Comparison of ENCODE assay signal across 28 cellular contexts in the genomic region with DNA sequence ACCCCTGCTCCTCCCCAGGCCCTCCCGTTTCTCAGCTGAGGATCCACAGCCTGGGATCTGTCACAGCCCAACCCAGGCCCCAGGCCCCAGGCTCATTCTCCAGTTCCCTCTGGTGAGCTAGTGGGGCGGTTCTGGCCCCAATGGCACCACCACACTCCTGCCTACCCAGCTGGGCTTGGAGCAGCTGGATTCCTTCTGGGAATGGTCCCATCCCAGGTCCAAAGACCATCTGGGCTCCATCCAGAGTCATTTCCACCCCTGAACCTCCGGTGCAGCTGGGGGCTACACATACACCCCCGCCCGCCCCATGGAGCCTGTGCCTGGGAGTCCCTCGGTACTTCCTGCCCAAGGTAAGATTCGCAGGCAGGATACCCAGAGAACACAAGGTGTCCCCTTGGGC.
"Had no signal": no experiment of that assay in that cellular context is flagged by ENCODE, and none has a peak within 500 bp of the region (broad histone marks: within the 10 kb centered on the region; RNA-seq: fewer than 3 reads in every experiment).

No MANE protein-coding gene starts in this region.

- H3K27me3 ChIP-seq: sigmoid colon, tibial nerve had no signal

- H3K27ac Mint-ChIP-seq: activated CD4-positive, alpha-beta memory T cell treated with anti-CD3 and anti-CD28 coated beads for 36 hours; activated CD4-positive, alpha-beta T cell treated with anti-CD3 and anti-CD28 coated beads, Interleukin-2, amount 10 ng/mL, durations not matched to agents 24 days and 14 days; activated T-helper 1 cell treated with anti-CD3 and anti-CD28 coated beads, Interleukin-12 subunit alpha, Interleukin-12 subunit beta, Interleukin-2, Interleukin-4 antibody, amounts not matched to agents 30 ng/mL and 10 ng/mL and 1 ng/mL, durations not matched to agents 14 hours and 24 hours and 36 hours; endodermal cell; naive thymus-derived CD4-positive, alpha-beta T cell; stimulated activated naive B cell treated with anti-CD40 and anti-IgM and Interleukin-4, amounts not matched to agents 10 μg/mL and 1 μg/mL and 100 μg/mL, for 72 hours; T-helper 17 cell had no signal

- H3K27ac ChIP-seq: esophagus muscularis mucosa, foreskin keratinocyte, tibial nerve, WERI-Rb-1 had no signal

- H3K4me3 Mint-ChIP-seq: activated CD4-positive, alpha-beta memory T cell treated with anti-CD3 and anti-CD28 coated beads for 36 hours; activated CD4-positive, alpha-beta T cell treated with anti-CD3 and anti-CD28 coated beads, Interleukin-2, amount 10 ng/mL, durations not matched to agents 24 days and 14 days; activated T-helper 1 cell treated with anti-CD3 and anti-CD28 coated beads, Interleukin-12 subunit alpha, Interleukin-12 subunit beta, Interleukin-2, Interleukin-4 antibody, amounts not matched to agents 30 ng/mL and 10 ng/mL and 1 ng/mL, durations not matched to agents 14 hours and 24 hours and 36 hours; endodermal cell; naive thymus-derived CD4-positive, alpha-beta T cell; stimulated activated naive B cell treated with anti-CD40 and anti-IgM and Interleukin-4, amounts not matched to agents 10 μg/mL and 1 μg/mL and 100 μg/mL, for 72 hours; T-helper 17 cell had no signal

- ATAC-seq: foreskin keratinocyte; naive thymus-derived CD4-positive, alpha-beta T cell; SK-N-SH treated with all-trans-retinoic acid at 6 μM for 48 hours; stimulated activated naive B cell treated with anti-CD40 and anti-IgM and Interleukin-4, amounts not matched to agents 10 μg/mL and 1 μg/mL and 100 μg/mL, for 72 hours; T-helper 17 cell had no signal

- DNase-seq: activated CD4-positive, alpha-beta memory T cell treated with anti-CD3 and anti-CD28 coated beads for 36 hours; activated CD4-positive, alpha-beta T cell treated with anti-CD3 and anti-CD28 coated beads, Interleukin-2, amount 10 ng/mL, durations not matched to agents 24 days and 14 days; activated CD4-positive, CD25-positive, alpha-beta regulatory T cell treated with anti-CD3 and anti-CD28 coated beads, Interleukin-2, amount 50 U/mL, for 72 hours; activated CD8-positive, alpha-beta memory T cell treated with anti-CD3 and anti-CD28 coated beads, Interleukin-2, amount 50 U/mL, for 4 hours; activated gamma-delta T cell treated with Interleukin-2 at 50 U/mL for 16 hours; activated naive CD4-positive, alpha-beta T cell treated with anti-CD3 and anti-CD28 coated beads, Interleukin-2, amount 50 U/mL, for 16 hours; activated T-cell treated with anti-CD3 and anti-CD28 coated beads, Interleukin-2, amount 50 U/mL, for 1 hour; amygdala; central memory CD4-positive, alpha-beta T cell; endodermal cell; foreskin keratinocyte; islet precursor cell; mammary epithelial cell; midbrain; naive thymus-derived CD4-positive, alpha-beta T cell; sigmoid colon; small intestine; stimulated activated CD4-positive, alpha-beta T cell treated with anti-CD3 and anti-CD28 coated beads, Interleukin-1b, Interleukin-23, amount 100 ng/mL, for 48 hours; stimulated activated CD4-positive, alpha-beta T cell treated with anti-CD3 and anti-CD28 coated beads, Interleukin-4, amount 100 ng/mL, for 4 hours; stimulated activated CD8-positive, alpha-beta memory T cell treated with anti-CD3 and anti-CD28 coated beads, Interleukin-4, amount 100 ng/mL, for 48 hours; stimulated activated naive B cell treated with anti-CD40 and anti-IgM and Interleukin-4, amounts not matched to agents 10 μg/mL and 1 μg/mL and 100 μg/mL, for 72 hours; T-helper 17 cell; T1000; WERI-Rb-1 had no signal

- FAIRE-seq: small intestine had no signal

- H3K4me3 ChIP-seq: esophagus muscularis mucosa, sigmoid colon, tibial nerve had no signal

- H3K36me3 ChIP-seq: esophagus muscularis mucosa, sigmoid colon, tibial nerve, WERI-Rb-1 had no signal

- H3K36me3 Mint-ChIP-seq: activated CD4-positive, alpha-beta memory T cell treated with anti-CD3 and anti-CD28 coated beads for 36 hours; naive thymus-derived CD4-positive, alpha-beta T cell had no signal

- H3K4me1 Mint-ChIP-seq: activated CD4-positive, alpha-beta T cell treated with anti-CD3 and anti-CD28 coated beads, Interleukin-2, amount 10 ng/mL, durations not matched to agents 24 days and 14 days; naive thymus-derived CD4-positive, alpha-beta T cell had no signal
